8 cellular contexts compared by ENCODE assay signal in genomic region chr10:115432188-115432819, GRCh38.
DNase-seq lines count a peak whose midpoint lies in the region; ATAC-seq and TF ChIP-seq lines count a peak whose summit lies in the region.

No MANE protein-coding gene starts in this region.

- no peak overlapping the region for H3K4me2 ChIP-seq in HCT116 (ENCODE audit: low read length)

- no peak for TF ChIP-seq POLR2A in HCT116 (IDR thresholded peaks at IDR 0.05; ENCODE audit: borderline replicate concordance, extremely low read depth, insufficient read depth, insufficient read length)

- no peak overlapping the region for H3K27ac ChIP-seq in HCT116 (ENCODE audit: low read depth, low read length)

- peak; percentile 77 for TF ChIP-seq RAD21 in HCT116 (IDR thresholded peaks at IDR 0.05; ENCODE audit: low read depth)

- no peaks in the 10 kb centered on the region for H3K79me2 ChIP-seq in HCT116 (ENCODE audit: insufficient read depth, low read length)

- H3K4me1 ChIP-seq in BE2C, result no peaks in the 10 kb centered on the region
- no peaks in the 10 kb centered on the region for H3K4me1 ChIP-seq in HCT116 (ENCODE audit: control insufficient read depth in 1 of 2, insufficient read depth in 2 of 2, low read length in 2 of 2)

- TF ChIP-seq CTCF in BE2C (IDR thresholded peaks at IDR 0.05; ENCODE audit: low read depth, low read length) (peak; percentile 46), HCT116 (IDR thresholded peaks at IDR 0.05 in 2 of 3, conservative IDR thresholded peaks at IDR 0.05 in 1 of 3; ENCODE audit: borderline replicate concordance in 1 of 3, insufficient read depth in 1 of 3, low read depth in 2 of 3, low read length in 2 of 3) (peak; percentile 52 to 73 (median 62); a peak in 5 of 6 replicates)

- intact Hi-C loops in HCT116 (cut with micrococcal nuclease), result loop anchor here (1.0 to 2.0 kb wide), 3 partner anchors 141 to 954 kb away; no protein-coding TSS in a partner anchor

- RAD21 ChIA-PET in HCT116 (lab: Charles Lee; ENCODE audit: low non-redundant PET in 1 of 2, low total read pairs in 2 of 2, uncharacterized antibody in 2 of 2, unreplicated experiment in 2 of 2), result interaction anchor here in 1 of 2 experiments (1.2 kb wide), 1 partner anchor 953 kb away, joined by 3 read pairs; no protein-coding TSS in a partner anchor

- no TSS peak for BruUV-seq in HCT116 (replicated peaks; lab: Mats Ljungman, UMichigan)

- H3K9me2 ChIP-seq in HCT116 (ENCODE audit: insufficient read depth), result no peaks in the 10 kb centered on the region

- H4K20me1 ChIP-seq in HCT116 (ENCODE audit: insufficient read depth), result no peaks in the 10 kb centered on the region

- H3K9me3 ChIP-seq in BE2C (no peaks in the 10 kb centered on the region), HCT116 (ENCODE audit: control insufficient read depth in 1 of 2, insufficient read depth in 1 of 2, low read depth in 1 of 2, low read length in 2 of 2) (no peaks in the 10 kb centered on the region)

- peak; percentile 87 for ATAC-seq in HCT116
- ATAC-seq in GM18867 (IDR thresholded peaks at IDR 0.05; ENCODE audit: unreplicated experiment), result no peak

- peak overlapping the region; percentile 35 for H2AFZ ChIP-seq in HCT116 (ENCODE audit: low read depth, low read length, poor library complexity, severe bottlenecking)

- CTCF ChIA-PET in HCT116 (lab: Charles Lee), result interaction anchor here (0.6 to 1.8 kb wide), 15 partner anchors 10 to 954 kb away, joined by 3 to 7 read pairs (median 4); no protein-coding TSS in a partner anchor

- no peak for DNase-seq in BE2C
- peak; percentile 26 for DNase-seq in HCT116 (ENCODE audit: low read depth, low spot score)
- DNase-seq in SK-N-DZ (ENCODE audit: low spot score), result peak; percentile 24
- peak; percentile 45 for DNase-seq in iris pigment epithelial cell (ENCODE audit: low read depth)
- no peak for DNase-seq in activated T-cell treated with anti-CD3 and anti-CD28 coated beads for 4 hours
- DNase-seq in activated naive CD4-positive, alpha-beta T cell treated with anti-CD3 and anti-CD28 coated beads, Interleukin-2, amount 50 U/mL, for 16 hours, result no peak
- no peak for DNase-seq in activated gamma-delta T cell treated with Interleukin-2 at 50 U/mL for 16 hours

- no peaks in the 10 kb centered on the region for H3K27me3 ChIP-seq in BE2C
- H3K27me3 ChIP-seq in HCT116 (ENCODE audit: insufficient read depth, low read length), result peaks cover 5% of the 10 kb centered on the region; the same call in 1 of the 2 replicates

- H3K9ac ChIP-seq in HCT116 (ENCODE audit: low read length), result no peak overlapping the region

- H3K36me3 ChIP-seq in BE2C (no peaks in the 10 kb centered on the region), HCT116 (ENCODE audit: control insufficient read depth in 1 of 2, insufficient read depth in 2 of 2, low read length in 2 of 2) (no peaks in the 10 kb centered on the region)

- POLR2A ChIA-PET in HCT116 (lab: Charles Lee), result no interaction called here

- H3K4me3 ChIP-seq in BE2C (ENCODE audit: low read depth, low read length) (no peak overlapping the region), HCT116 (replicated peaks in 1 of 2; ENCODE audit: low read depth in 1 of 2, low read length in 2 of 2) (no peak overlapping the region)

TF ChIP-seq in HCT116, 20 proteins besides CTCF, POLR2A, EP300 and RAD21:
- no peak for TF ChIP-seq SRF (IDR thresholded peaks at IDR 0.05; ENCODE audit: low read depth)
- no peak for TF ChIP-seq YY1 (IDR thresholded peaks at IDR 0.05; ENCODE audit: extremely low read depth, insufficient replicate concordance, low read depth, low read length)
- no peak for TF ChIP-seq EZH2phosphoT487 (IDR thresholded peaks at IDR 0.05; ENCODE audit: borderline replicate concordance)
- no peak for TF ChIP-seq SIN3A (IDR thresholded peaks at IDR 0.05; ENCODE audit: low read depth)
- TF ChIP-seq MAX (IDR thresholded peaks at IDR 0.05), result no peak
- TF ChIP-seq SP1 (IDR thresholded peaks at IDR 0.05; ENCODE audit: low read depth), result no peak
- TF ChIP-seq ZNF274 (IDR thresholded peaks at IDR 0.05; ENCODE audit: low read depth, low read length), result no peak
- no peak for TF ChIP-seq CBX3 (IDR thresholded peaks at IDR 0.05; ENCODE audit: low read depth)
- TF ChIP-seq ZBTB33 (IDR thresholded peaks at IDR 0.05; ENCODE audit: extremely low read depth, insufficient replicate concordance, low read length), result no peak
- TF ChIP-seq EZH2 (IDR thresholded peaks at IDR 0.05), result no peak
- TF ChIP-seq EGR1 (IDR thresholded peaks at IDR 0.05; ENCODE audit: low read depth), result no peak
- no peak for TF ChIP-seq POLR2AphosphoS5 (IDR thresholded peaks at IDR 0.05; ENCODE audit: low read depth, low read length)
- TF ChIP-seq JUND (IDR thresholded peaks at IDR 0.05), result no peak
- TF ChIP-seq TCF7L2 (IDR thresholded peaks at IDR 0.05; ENCODE audit: borderline replicate concordance, extremely low read depth, insufficient read depth, insufficient read length), result no peak
- TF ChIP-seq REST (IDR thresholded peaks at IDR 0.05; ENCODE audit: low read depth), result no peak
- TF ChIP-seq FOSL1 (IDR thresholded peaks at IDR 0.05; ENCODE audit: low read depth), result no peak
- no peak for TF ChIP-seq CEBPB (IDR thresholded peaks at IDR 0.05; ENCODE audit: low read depth)
- no peak for TF ChIP-seq ELF1 (IDR thresholded peaks at IDR 0.05; ENCODE audit: borderline replicate concordance, low read depth)
TF ChIP-seq in HCT116: peak in this region for 0.

Comparison
In these comparisons a context has a peak if more than half of its experiments do, and no peak if none do; other contexts are left out.
1. DNase-seq: peak in HCT116 (single experiment), SK-N-DZ (single experiment) and iris pigment epithelial cell (single experiment); none in BE2C (single experiment), activated T-cell treated with anti-CD3 and anti-CD28 coated beads for 4 hours (single experiment), activated naive CD4-positive, alpha-beta T cell treated with anti-CD3 and anti-CD28 coated beads, Interleukin-2, amount 50 U/mL, for 16 hours (single experiment) and activated gamma-delta T cell treated with Interleukin-2 at 50 U/mL for 16 hours (single experiment).